Comparison of ENCODE assay signal across 15 cellular contexts in the genomic region with DNA sequence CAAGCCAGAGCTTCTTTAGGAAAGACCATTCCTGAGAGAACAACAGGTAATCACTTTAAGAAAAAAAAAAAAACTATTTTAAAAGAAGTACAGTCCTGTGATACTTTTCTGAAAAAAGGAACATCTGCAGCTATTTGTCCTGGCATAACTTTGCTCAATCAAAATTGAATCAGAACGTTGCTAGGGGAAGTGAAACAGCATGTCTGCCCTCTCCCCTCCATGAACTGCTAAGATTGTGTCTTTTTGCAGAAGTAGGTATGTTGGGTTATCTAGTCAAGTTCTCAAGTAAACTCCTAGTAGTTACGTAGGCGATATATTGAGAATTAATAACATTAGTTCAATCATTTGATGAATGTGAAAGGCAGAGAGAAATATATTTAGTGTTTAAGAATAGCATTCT.
DNase-seq lines count a peak whose midpoint lies in the region; ATAC-seq and TF ChIP-seq lines count a peak whose summit lies in the region.
"Had no signal": no experiment of that assay in that cellular context is flagged by ENCODE, and none has a peak within 500 bp of the region (broad histone marks: within the 10 kb centered on the region; RNA-seq: fewer than 3 reads in every experiment).

No MANE protein-coding gene starts in this region.

- H3K27me3 Mint-ChIP-seq in memory B cell = no peaks in the 10 kb centered on the region
- H3K27me3 Mint-ChIP-seq: activated CD4-positive, alpha-beta T cell treated with anti-CD3 and anti-CD28 coated beads for 36 hours; T-cell had no signal

- no peak overlapping the region for H3K4me3 Mint-ChIP-seq in memory B cell
- H3K4me3 Mint-ChIP-seq: activated CD4-positive, alpha-beta T cell treated with anti-CD3 and anti-CD28 coated beads for 36 hours; nephron; T-cell had no signal

- DNase-seq in NOMO-1 (lab: John Stamatoyannopoulos, UW; ENCODE audit: unreplicated experiment in 2 of 2) = peak; percentile 77 to 93
- peak in 1 of 2 donors; percentile 28 for DNase-seq in memory B cell (ENCODE audit: low spot score in 2 of 2)
- DNase-seq in activated CD4-positive, CD25-positive, alpha-beta regulatory T cell (lab: John Stamatoyannopoulos, UW) = no peak
- DNase-seq: activated CD4-positive, alpha-beta T cell treated with anti-CD3 and anti-CD28 coated beads for 36 hours; activated T-cell treated with anti-CD3 and anti-CD28 coated beads, Interleukin-2, amount 50 U/mL, for 1 hour; PC-3; stimulated activated CD4-positive, alpha-beta T cell treated with anti-CD3 and anti-CD28 coated beads, Interleukin-4, amount 100 ng/mL, for 24 hours; stimulated activated naive CD4-positive, alpha-beta T cell; T-cell had no signal

- H3K36me3 Mint-ChIP-seq in memory B cell = no peaks in the 10 kb centered on the region
- H3K36me3 Mint-ChIP-seq: T-cell had no signal

- ATAC-seq in GM18505 (IDR thresholded peaks at IDR 0.05; ENCODE audit: unreplicated experiment) = peak; percentile 87
- peak; percentile 78 for ATAC-seq in GM21576 (IDR thresholded peaks at IDR 0.05; ENCODE audit: unreplicated experiment)
- ATAC-seq in memory B cell (ENCODE audit: low read depth) = peak; percentile 98
- no peak for ATAC-seq in HG03025 (IDR thresholded peaks at IDR 0.05; ENCODE audit: low FRiP score, unreplicated experiment)
- ATAC-seq in GM19035 (IDR thresholded peaks at IDR 0.05; ENCODE audit: unreplicated experiment) = no peak
- ATAC-seq in GM21737 (IDR thresholded peaks at IDR 0.05; ENCODE audit: unreplicated experiment) = no peak
- ATAC-seq: activated CD4-positive, alpha-beta T cell treated with anti-CD3 and anti-CD28 coated beads for 36 hours; PC-3; T-cell had no signal

- H3K27ac Mint-ChIP-seq in memory B cell = peak overlapping the region; percentile 81
- H3K27ac Mint-ChIP-seq: activated CD4-positive, alpha-beta T cell treated with anti-CD3 and anti-CD28 coated beads for 36 hours; nephron; T-cell had no signal

- peaks cover 12% of the 10 kb centered on the region for H3K4me1 Mint-ChIP-seq in memory B cell
- H3K4me1 Mint-ChIP-seq: activated CD4-positive, alpha-beta T cell treated with anti-CD3 and anti-CD28 coated beads for 36 hours; nephron; T-cell had no signal

- H3K9me3 Mint-ChIP-seq in memory B cell = no peaks in the 10 kb centered on the region

- no peak for TF ChIP-seq POLR2A in GM18505 (IDR thresholded peaks at IDR 0.05; ENCODE audit: borderline replicate concordance, extremely low read depth, insufficient read depth, insufficient read length)

Comparison
In these comparisons a context has a peak if more than half of its experiments do, and no peak if none do; other contexts are left out.
1. ATAC-seq: peak in GM18505 (single experiment), GM21576 (single experiment) and memory B cell (single experiment); none in HG03025 (single experiment), GM19035 (single experiment) and GM21737 (single experiment).
2. DNase-seq: peak in NOMO-1 (2 of 2); none in activated CD4-positive, CD25-positive, alpha-beta regulatory T cell (0 of 4).